ENCODE assay signal across 8 cellular contexts in the genomic region with DNA sequence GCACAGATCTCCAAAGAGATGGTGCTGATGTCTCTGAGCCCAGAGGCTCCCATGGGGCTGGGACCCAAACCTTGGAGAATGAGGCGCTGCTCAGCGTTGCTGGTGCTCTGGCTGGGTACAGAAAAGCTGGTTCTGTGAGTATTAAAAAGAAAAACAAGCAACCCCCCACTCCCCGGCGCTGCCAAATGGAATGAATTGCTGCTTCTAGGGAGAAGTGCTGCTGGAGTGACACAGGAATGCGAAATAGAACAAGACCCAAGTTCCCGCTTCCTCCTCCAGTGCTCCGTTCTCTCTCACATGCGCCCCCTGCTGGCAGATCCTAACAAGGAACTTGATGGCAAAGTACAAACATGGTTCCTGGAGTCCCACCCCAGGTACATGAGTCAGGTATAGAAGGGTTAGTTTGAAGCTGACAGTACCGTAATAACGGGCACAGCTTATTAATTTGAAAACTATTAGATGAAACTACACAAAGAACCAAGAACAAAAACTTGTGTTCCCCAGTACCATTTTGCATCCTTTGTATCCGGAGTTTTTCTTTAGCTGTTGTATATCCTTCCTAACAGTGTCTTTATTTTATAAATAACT. TPM values are rescaled to one million over a fixed set of nuclear protein-coding genes. Genes with fewer than 3 reads are reported as not detected.
DNase-seq lines count a peak whose midpoint lies in the region; ATAC-seq, FAIRE-seq and TF ChIP-seq lines count a peak whose summit lies in the region.

No MANE protein-coding gene starts in this region.

- H3K4me1 ChIP-seq in BE2C = no peaks in the 10 kb centered on the region; the same call in 1 of the 2 replicates

- CTCF ChIA-PET in HEK293T (lab: Yijun Ruan, JAX) (interaction anchor here (0.6 to 2.4 kb wide), 17 partner anchors 11 to 290 kb away, joined by 3 to 25 read pairs (median 3); a partner anchor contains a TSS), activated B cell treated with CpG ODN at 0.5 μM for 24 hours (lab: Charles Lee) (interaction anchor here (0.7 to 6.1 kb wide), 25 partner anchors 23 to 171 kb away, joined by 3 to 93 read pairs (median 3); a partner anchor contains a TSS)

- H3K4me3 Mint-ChIP-seq in activated B cell treated with CpG ODN at 0.5 μM for 24 hours = peak overlapping the region; percentile 55

- peak; percentile 96 for TF ChIP-seq CTCF in BE2C (IDR thresholded peaks at IDR 0.05; ENCODE audit: low read depth, low read length)
- no peak for TF ChIP-seq CTCF in activated B cell treated with CpG ODN at 0.5 μM for 24 hours (IDR thresholded peaks at IDR 0.05)
- peak; percentile 82 for TF ChIP-seq CTCF in bronchial epithelial cell (IDR thresholded peaks at IDR 0.05; ENCODE audit: insufficient read depth, low read length, severe bottlenecking)

- H3K27me3 Mint-ChIP-seq in activated B cell treated with CpG ODN at 0.5 μM for 24 hours = peaks cover 1% of the 10 kb centered on the region

- H3K27me3 ChIP-seq in BE2C (no peaks in the 10 kb centered on the region), bronchial epithelial cell (ENCODE audit: control insufficient read depth, insufficient read depth, low read length) (no peaks in the 10 kb centered on the region)

- H3K9me3 Mint-ChIP-seq in activated B cell treated with CpG ODN at 0.5 μM for 24 hours = no peaks in the 10 kb centered on the region

- intact Hi-C loops in activated B cell treated with CpG ODN at 0.5 μM for 24 hours (cut with micrococcal nuclease) = loop anchor here (1.0 kb wide), 1 partner anchor 84 kb away; no protein-coding TSS in a partner anchor

- peak overlapping the region; percentile 36 for H3K4me3 ChIP-seq in BE2C (ENCODE audit: low read depth, low read length)
- no peak overlapping the region for H3K4me3 ChIP-seq in bronchial epithelial cell (ENCODE audit: low read depth, low read length)

- FAIRE-seq in bronchial epithelial cell (lab: Jason Lieb, UNC) = no peak

- H3K36me3 ChIP-seq in BE2C = peaks cover 7% of the 10 kb centered on the region
- H3K36me3 ChIP-seq in bronchial epithelial cell (ENCODE audit: control insufficient read depth, insufficient read depth, low read length) = peaks cover 6% of the 10 kb centered on the region

- DNase-seq in BE2C (peak; percentile 95), HEK293T (ENCODE audit: extremely low spot score) (peak; percentile 77), NCI-H446 treated with DMSO at 0.1 percent for 48 hours (lab: John Stamatoyannopoulos, UW) (peak; percentile 56), activated B cell treated with CpG ODN at 0.5 μM for 24 hours (peak; percentile 82), bronchial epithelial cell (ENCODE audit: low read depth) (peak; percentile 91), islet precursor cell (peak; percentile 97)
- DNase-seq in stimulated activated CD4-positive, alpha-beta T cell treated with anti-CD3 and anti-CD28 coated beads, Interleukin-15, amount 100 ng/mL, for 24 hours = peak; percentile 98

- H3K27ac Mint-ChIP-seq in activated B cell treated with CpG ODN at 0.5 μM for 24 hours = peak overlapping the region; percentile 53

- peaks cover 28% of the 10 kb centered on the region for H3K4me1 Mint-ChIP-seq in activated B cell treated with CpG ODN at 0.5 μM for 24 hours

- peaks cover 28% of the 10 kb centered on the region for H3K36me3 Mint-ChIP-seq in activated B cell treated with CpG ODN at 0.5 μM for 24 hours (ENCODE audit: low read depth)

- POLR2A ChIA-PET in HEK293T (lab: Yijun Ruan, JAX) (interaction anchor here (0.7 to 2.4 kb wide), 4 partner anchors 21 to 84 kb away, joined by 3 to 10 read pairs (median 3); a partner anchor contains a TSS), activated B cell treated with CpG ODN at 0.5 μM for 24 hours (lab: Charles Lee) (interaction anchor here (0.5 to 1.4 kb wide), 3 partner anchors 36 to 502 kb away, joined by 3 to 4 read pairs (median 3); no protein-coding TSS in a partner anchor)

- no peaks in the 10 kb centered on the region for H3K9me3 ChIP-seq in BE2C

- peak; percentile 39 for ATAC-seq in activated B cell treated with CpG ODN at 0.5 μM for 24 hours (ENCODE audit: low read depth)
- no peak for ATAC-seq in HG02798 (IDR thresholded peaks at IDR 0.05; ENCODE audit: poor library complexity, unreplicated experiment)

TF ChIP-seq in HEK293T, 16 proteins besides CTCF, POLR2A, EP300 and RAD21:
- TF ChIP-seq, protein P1, sequence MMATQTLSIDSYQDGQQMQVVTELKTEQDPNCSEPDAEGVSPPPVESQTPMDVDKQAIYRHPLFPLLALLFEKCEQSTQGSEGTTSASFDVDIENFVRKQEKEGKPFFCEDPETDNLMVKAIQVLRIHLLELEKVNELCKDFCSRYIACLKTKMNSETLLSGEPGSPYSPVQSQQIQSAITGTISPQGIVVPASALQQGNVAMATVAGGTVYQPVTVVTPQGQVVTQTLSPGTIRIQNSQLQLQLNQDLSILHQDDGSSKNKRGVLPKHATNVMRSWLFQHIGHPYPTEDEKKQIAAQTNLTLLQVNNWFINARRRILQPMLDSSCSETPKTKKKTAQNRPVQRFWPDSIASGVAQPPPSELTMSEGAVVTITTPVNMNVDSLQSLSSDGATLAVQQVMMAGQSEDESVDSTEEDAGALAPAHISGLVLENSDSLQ (IDR thresholded peaks at IDR 0.05) = peak; percentile 53
- TF ChIP-seq NFRKB (IDR thresholded peaks at IDR 0.05) = no peak

RNA-seq across cellular contexts. Expression of a gene that starts 2.1 kb away (rescaled TPM):
- polyA plus RNA-seq in BE2C (2012; ENCODE audit: insufficient read depth, insufficient read length, low read depth) = 162 TPM
- 76.5 and 78.4 TPM in 2 replicates for total RNA-seq in activated B cell treated with CpG ODN at 0.5 μM for 24 hours
- total RNA-seq in bronchial epithelial cell = 49.8 and 66.6 TPM in 2 replicates

RNA-seq across cellular contexts. Expression of a gene that starts 29.0 kb away (rescaled TPM):
- 71.9 TPM for polyA plus RNA-seq in BE2C (2012; ENCODE audit: insufficient read depth, insufficient read length, low read depth)
- total RNA-seq in activated B cell treated with CpG ODN at 0.5 μM for 24 hours (39.3 and 40.3 TPM in 2 replicates), bronchial epithelial cell (31.1 and 34.3 TPM in 2 replicates)
